19 cellular contexts compared by ENCODE assay signal in genomic region chr12:118689793-118690192, GRCh38.
DNase-seq lines count a peak whose midpoint lies in the region; ATAC-seq and TF ChIP-seq lines count a peak whose summit lies in the region.
"Had no signal": no experiment of that assay in that cellular context is flagged by ENCODE, and none has a peak within 500 bp of the region (broad histone marks: within the 10 kb centered on the region; RNA-seq: fewer than 3 reads in every experiment).

No MANE protein-coding gene starts in this region.

- no peaks in the 10 kb centered on the region for H3K27me3 ChIP-seq in body of pancreas
- H3K27me3 ChIP-seq: spleen, testis had no signal

- H3K36me3 Mint-ChIP-seq in neural crest cell (ENCODE audit: low read depth), result peaks cover 1% of the 10 kb centered on the region
- no peaks in the 10 kb centered on the region for H3K36me3 Mint-ChIP-seq in activated T-cell treated with anti-CD3 and anti-CD28 coated beads, Interleukin-2, amount 50 U/mL, for 72 hours (ENCODE audit: insufficient read depth in 2 of 2)
- H3K36me3 Mint-ChIP-seq: activated naive CD4-positive, alpha-beta T cell treated with anti-CD3 and anti-CD28 coated beads, Interleukin-2, amount 10 ng/mL, durations not matched to agents 7 days and 5 days; CD8-positive, alpha-beta T cell had no signal

- intact Hi-C loops in body of pancreas (cut with DNase I), result no loop called here

- no peaks in the 10 kb centered on the region for H3K4me1 ChIP-seq in body of pancreas
- H3K4me1 ChIP-seq: spleen, testis had no signal

- no peaks in the 10 kb centered on the region for H3K27me3 Mint-ChIP-seq in neural crest cell (ENCODE audit: low read depth)
- H3K27me3 Mint-ChIP-seq in activated T-cell treated with anti-CD3 and anti-CD28 coated beads, Interleukin-2, amount 50 U/mL, for 72 hours (ENCODE audit: low read depth), result no peaks in the 10 kb centered on the region
- H3K27me3 Mint-ChIP-seq: activated CD8-positive, alpha-beta T cell treated with anti-CD3 and anti-CD28 coated beads for 36 hours; activated naive CD4-positive, alpha-beta T cell treated with anti-CD3 and anti-CD28 coated beads, Interleukin-2, amount 10 ng/mL, durations not matched to agents 7 days and 5 days had no signal

- no peak overlapping the region for H3K4me3 ChIP-seq in body of pancreas
- H3K4me3 ChIP-seq: lung, spleen, testis had no signal

- H3K27ac ChIP-seq in body of pancreas, result no peak overlapping the region
- H3K27ac ChIP-seq: spleen, testis had no signal

- TF ChIP-seq POLR2A in body of pancreas (IDR thresholded peaks at IDR 0.05), result no peak

- DNase-seq in neural crest cell (ENCODE audit: low read depth, low spot score), result peak; percentile 30
- no peak for DNase-seq in body of pancreas
- DNase-seq in activated T-cell treated with anti-CD3 and anti-CD28 coated beads, Interleukin-2, amount 50 U/mL, for 72 hours, result no peak
- no peak for DNase-seq in COLO668 (lab: John Stamatoyannopoulos, UW; ENCODE audit: unreplicated experiment)
- DNase-seq: activated CD8-positive, alpha-beta T cell treated with anti-CD3 and anti-CD28 coated beads for 36 hours; activated naive CD4-positive, alpha-beta T cell treated with anti-CD3 and anti-CD28 coated beads, Interleukin-2, amount 10 ng/mL, durations not matched to agents 7 days and 5 days; CD8-positive, alpha-beta T cell; central memory CD4-positive, alpha-beta T cell; GF-D8; hippocampal formation; NCI-H1417; NCI-H510A treated with DMSO at 0.1 percent for 48 hours; spleen; testis had no signal

- ATAC-seq in GM19395 (IDR thresholded peaks at IDR 0.05; ENCODE audit: unreplicated experiment) (peak; percentile 97), HG02623 (IDR thresholded peaks at IDR 0.05; ENCODE audit: unreplicated experiment) (peak; percentile 48), HG03521 (IDR thresholded peaks at IDR 0.05; ENCODE audit: unreplicated experiment) (peak; percentile 86), body of pancreas (no peak)
- ATAC-seq in activated T-cell treated with anti-CD3 and anti-CD28 coated beads, Interleukin-2, amount 50 U/mL, for 72 hours (replicated peaks in 1 of 2), result no peak
- ATAC-seq: activated CD8-positive, alpha-beta T cell treated with anti-CD3 and anti-CD28 coated beads for 36 hours; CD8-positive, alpha-beta T cell; Right ventricle myocardium inferior had no signal

- H3K4me1 Mint-ChIP-seq in neural crest cell, result peaks cover 50% of the 10 kb centered on the region
- no peaks in the 10 kb centered on the region for H3K4me1 Mint-ChIP-seq in activated T-cell treated with anti-CD3 and anti-CD28 coated beads, Interleukin-2, amount 50 U/mL, for 72 hours (ENCODE audit: low read depth)
- H3K4me1 Mint-ChIP-seq: activated naive CD4-positive, alpha-beta T cell treated with anti-CD3 and anti-CD28 coated beads, Interleukin-2, amount 10 ng/mL, durations not matched to agents 7 days and 5 days had no signal

- peaks cover 8% of the 10 kb centered on the region for H3K9me3 Mint-ChIP-seq in neural crest cell
- peaks cover 4% of the 10 kb centered on the region in 2 donors for H3K9me3 Mint-ChIP-seq in activated T-cell treated with anti-CD3 and anti-CD28 coated beads, Interleukin-2, amount 50 U/mL, for 72 hours
- H3K9me3 Mint-ChIP-seq: activated CD8-positive, alpha-beta T cell treated with anti-CD3 and anti-CD28 coated beads for 36 hours had no signal

- TF ChIP-seq CTCF in neural crest cell (conservative IDR thresholded peaks at IDR 0.05) (no peak), body of pancreas (IDR thresholded peaks at IDR 0.05) (no peak)

- H3K9me3 ChIP-seq in body of pancreas, result no peaks in the 10 kb centered on the region
- H3K9me3 ChIP-seq: spleen, testis had no signal

- 25 to 35% methylated on average over 3 of the region's 3 CpGs for WGBS in body of pancreas, 2 donors

- peak overlapping the region; percentile 20 for H3K4me3 Mint-ChIP-seq in neural crest cell
- no peak overlapping the region for H3K4me3 Mint-ChIP-seq in activated T-cell treated with anti-CD3 and anti-CD28 coated beads, Interleukin-2, amount 50 U/mL, for 72 hours
- H3K4me3 Mint-ChIP-seq: activated CD8-positive, alpha-beta T cell treated with anti-CD3 and anti-CD28 coated beads for 36 hours; activated naive CD4-positive, alpha-beta T cell treated with anti-CD3 and anti-CD28 coated beads, Interleukin-2, amount 10 ng/mL, durations not matched to agents 7 days and 5 days; CD8-positive, alpha-beta T cell had no signal

- no peaks in the 10 kb centered on the region for H3K36me3 ChIP-seq in body of pancreas (replicated peaks in 1 of 2; ENCODE audit: insufficient read depth in 1 of 2, low read depth in 2 of 2)
- H3K36me3 ChIP-seq: spleen had no signal

- H3K27ac Mint-ChIP-seq in neural crest cell (ENCODE audit: unreplicated experiment), result peak overlapping the region; percentile 93
- no peak overlapping the region for H3K27ac Mint-ChIP-seq in activated T-cell treated with anti-CD3 and anti-CD28 coated beads, Interleukin-2, amount 50 U/mL, for 72 hours
- H3K27ac Mint-ChIP-seq: activated CD8-positive, alpha-beta T cell treated with anti-CD3 and anti-CD28 coated beads for 36 hours; activated naive CD4-positive, alpha-beta T cell treated with anti-CD3 and anti-CD28 coated beads, Interleukin-2, amount 10 ng/mL, durations not matched to agents 7 days and 5 days; CD8-positive, alpha-beta T cell had no signal

Comparison
In these comparisons a context has a peak if more than half of its experiments do, and no peak if none do; other contexts are left out.
1. ATAC-seq: peak in GM19395 (single experiment), HG02623 (single experiment) and HG03521 (single experiment); none in body of pancreas (single experiment) and activated T-cell treated with anti-CD3 and anti-CD28 coated beads, Interleukin-2, amount 50 U/mL, for 72 hours (0 of 2).